8 cellular contexts compared by ENCODE assay signal in genomic region chr1:16367968-16368910, GRCh38. TPM values are rescaled to one million over a fixed set of nuclear protein-coding genes. Genes with fewer than 3 reads are reported as not detected.
DNase-seq lines count a peak whose midpoint lies in the region; ATAC-seq and TF ChIP-seq lines count a peak whose summit lies in the region.

No MANE protein-coding gene starts in this region.

- peak; percentile 15 for DNase-seq in activated CD4-positive, alpha-beta T cell treated with anti-CD3 and anti-CD28 coated beads, Interleukin-2, amount 10 ng/mL, durations not matched to agents 7 days and 5 days
- no peak for DNase-seq in activated CD4-positive, alpha-beta T cell treated with anti-CD3 and anti-CD28 coated beads for 1 hour
- DNase-seq in sigmoid colon (no peak), NCI-H1417 treated with DMSO at 0.1 percent for 48 hours (lab: John Stamatoyannopoulos, UW) (no peak), SHP77 treated with DMSO at 0.1 percent for 48 hours (lab: John Stamatoyannopoulos, UW) (no peak)

- WGBS in gastroesophageal sphincter (ENCODE audit: low coverage in 1 of 2), 2 donors = 1 to 5% methylated on average over 15 to 22 of the region's 24 CpGs
- 1 to 4% methylated on average over 24 of the region's 24 CpGs for WGBS in sigmoid colon, 2 donors

- intact Hi-C loops in sigmoid colon (cut with DNase I) = loop anchor here (10.0 kb wide), 1 partner anchor 163 kb away; no protein-coding TSS in a partner anchor

- H3K27ac ChIP-seq in gastroesophageal sphincter = peak overlapping the region; percentile 72 to 98 (median 96)
- H3K27ac ChIP-seq in sigmoid colon = peak overlapping the region; percentile 92 to 98 (median 94)

- peaks cover 23% of the 10 kb centered on the region for H3K36me3 Mint-ChIP-seq in activated CD4-positive, alpha-beta T cell treated with anti-CD3 and anti-CD28 coated beads, Interleukin-2, amount 10 ng/mL, durations not matched to agents 7 days and 5 days (ENCODE audit: low read depth)

- H3K4me1 ChIP-seq in gastroesophageal sphincter (peaks cover 4 to 73% (median 12%) of the 10 kb centered on the region in 3 donors), sigmoid colon (peaks cover 0 to 59% (median 52%) of the 10 kb centered on the region in 4 donors)

- H3K27me3 Mint-ChIP-seq in activated CD4-positive, alpha-beta T cell treated with anti-CD3 and anti-CD28 coated beads, Interleukin-2, amount 10 ng/mL, durations not matched to agents 7 days and 5 days = no peaks in the 10 kb centered on the region

- H3K27me3 ChIP-seq in gastroesophageal sphincter = no peaks in the 10 kb centered on the region
- no peaks in the 10 kb centered on the region for H3K27me3 ChIP-seq in sigmoid colon

- H3K36me3 ChIP-seq in gastroesophageal sphincter = no peaks in the 10 kb centered on the region
- H3K36me3 ChIP-seq in sigmoid colon = no peaks in the 10 kb centered on the region

- no peak for TF ChIP-seq EP300 in gastroesophageal sphincter (IDR thresholded peaks at IDR 0.05)
- no peak for TF ChIP-seq EP300 in sigmoid colon (IDR thresholded peaks at IDR 0.05)

- H3K27ac Mint-ChIP-seq in activated CD4-positive, alpha-beta T cell treated with anti-CD3 and anti-CD28 coated beads, Interleukin-2, amount 10 ng/mL, durations not matched to agents 7 days and 5 days = peak overlapping the region; percentile 100

- peaks cover 54% of the 10 kb centered on the region for H3K4me1 Mint-ChIP-seq in activated CD4-positive, alpha-beta T cell treated with anti-CD3 and anti-CD28 coated beads, Interleukin-2, amount 10 ng/mL, durations not matched to agents 7 days and 5 days

- ATAC-seq in gastroesophageal sphincter = peak; percentile 1
- ATAC-seq in GM18498 (IDR thresholded peaks at IDR 0.05; ENCODE audit: unreplicated experiment) = no peak

- H3K9me3 Mint-ChIP-seq in activated CD4-positive, alpha-beta T cell treated with anti-CD3 and anti-CD28 coated beads, Interleukin-2, amount 10 ng/mL, durations not matched to agents 7 days and 5 days = no peaks in the 10 kb centered on the region

- H3K4me3 ChIP-seq in WI38 (ENCODE audit: low read depth, low read length) = peak overlapping the region; percentile 79
- H3K4me3 ChIP-seq in gastroesophageal sphincter = peak overlapping the region; percentile 56 to 86
- peak overlapping the region; percentile 64 to 92 (median 85) for H3K4me3 ChIP-seq in sigmoid colon

- no peaks in the 10 kb centered on the region for H3K9me3 ChIP-seq in gastroesophageal sphincter
- no peaks in the 10 kb centered on the region for H3K9me3 ChIP-seq in sigmoid colon

- POLR2A ChIA-PET in activated CD4-positive, alpha-beta T cell treated with anti-CD3 and anti-CD28 coated beads, Interleukin-2, amount 10 ng/mL, durations not matched to agents 7 days and 5 days (lab: Charles Lee) = interaction anchor here (0.7 kb wide), 2 partner anchors 16 to 751 kb away, joined by 3 to 4 read pairs; partner anchors contain the start of gene DDI2

- TF ChIP-seq POLR2A in gastroesophageal sphincter (IDR thresholded peaks at IDR 0.05) (no peak), sigmoid colon (IDR thresholded peaks at IDR 0.05) (no peak)

- H3K4me3 Mint-ChIP-seq in activated CD4-positive, alpha-beta T cell treated with anti-CD3 and anti-CD28 coated beads, Interleukin-2, amount 10 ng/mL, durations not matched to agents 7 days and 5 days = peak overlapping the region; percentile 97

- CTCF ChIA-PET in activated CD4-positive, alpha-beta T cell treated with anti-CD3 and anti-CD28 coated beads, Interleukin-2, amount 10 ng/mL, durations not matched to agents 7 days and 5 days (lab: Charles Lee) = interaction anchor here (0.5 to 1.2 kb wide), 4 partner anchors 14 to 72 kb away, joined by 3 to 4 read pairs (median 3); partner anchors contain the start of gene NECAP2

- TF ChIP-seq CTCF in WI38 (IDR thresholded peaks at IDR 0.05; ENCODE audit: low read depth, low read length) (no peak), gastroesophageal sphincter (IDR thresholded peaks at IDR 0.05) (no peak), sigmoid colon (IDR thresholded peaks at IDR 0.05) (no peak)

RNA-seq across cellular contexts. Expression of gene SZRD1, which starts 1.2 kb away (rescaled TPM):
- total RNA-seq in activated CD4-positive, alpha-beta T cell treated with anti-CD3 and anti-CD28 coated beads, Interleukin-2, amount 10 ng/mL, durations not matched to agents 7 days and 5 days = 100 to 1,000 TPM; 156 to 177 TPM
- 100 to 1,000 TPM in 2 of 4 donors, 10 to 100 TPM in 2; 85.8 to 117 (median 99.4) TPM for total RNA-seq in gastroesophageal sphincter
- total RNA-seq in sigmoid colon = 10 to 100 TPM; 65.0 to 77.3 (median 68.1) TPM
- 100 to 1,000 TPM in 1 of 3 donors, 10 to 100 TPM in 2; 81.1 to 106 (median 99.6) TPM for polyA plus RNA-seq in sigmoid colon

RNA-seq across cellular contexts. Expression of gene FBXO42, which starts 16.0 kb away (rescaled TPM):
- total RNA-seq in activated CD4-positive, alpha-beta T cell treated with anti-CD3 and anti-CD28 coated beads, Interleukin-2, amount 10 ng/mL, durations not matched to agents 7 days and 5 days = 10 to 100 TPM; 15.5 to 19.3 TPM
- total RNA-seq in gastroesophageal sphincter (10 to 100 TPM; 26.8 to 33.0 (median 29.7) TPM), sigmoid colon (10 to 100 TPM; 16.6 to 29.6 (median 20.4) TPM)
- polyA plus RNA-seq in sigmoid colon = 10 to 100 TPM in 1 of 3 donors, 1 to 10 TPM in 2; 8.8 to 12.1 (median 9.0) TPM
